ENCODE assay signal across 7 cellular contexts in the genomic region with DNA sequence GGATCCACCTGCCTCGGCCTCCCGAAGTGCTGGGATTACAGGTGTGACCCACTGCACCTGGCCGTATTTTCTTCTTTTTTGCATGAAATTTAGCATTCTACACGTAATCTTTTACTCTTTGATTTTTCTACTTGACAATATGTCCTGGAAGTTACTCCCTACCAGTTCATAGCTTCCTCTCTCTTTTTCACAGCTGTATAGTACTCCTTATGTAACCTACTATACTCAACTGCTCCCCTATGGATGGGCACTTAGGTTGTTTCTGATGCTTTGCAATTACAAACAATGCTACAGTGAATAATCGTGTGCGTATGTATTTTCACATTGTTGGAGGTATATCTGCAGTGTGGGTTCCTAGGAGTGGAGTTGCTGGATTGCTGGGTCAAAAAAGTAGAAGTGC.
"Had no signal": no experiment of that assay in that cellular context is flagged by ENCODE, and none has a peak within 500 bp of the region (broad histone marks: within the 10 kb centered on the region; RNA-seq: fewer than 3 reads in every experiment).

No MANE protein-coding gene starts in this region.

- DNase-seq: IMR-90, Karpas-422, KBM-7, KG1 had no signal

- H3K9ac ChIP-seq: KMS-11 had no signal

- H3K4me2 ChIP-seq: KMS-11 had no signal

- FAIRE-seq: HTR-8/SVneo had no signal

- H3K27ac ChIP-seq: HL-60, KMS-11 had no signal
